In genomic region chr19:834216-834615, GRCh38 we compare ENCODE assay signal across 1 cellular context.
A peak's percentile ranks its signal among the peaks of the same experiment; 100 is the strongest.
TF ChIP-seq lines count a peak whose summit lies in the region.

No MANE protein-coding gene starts in this region.

TF ChIP-seq in HepG2, 621 proteins besides CTCF, POLR2A, EP300 and RAD21:
- TF ChIP-seq KDM5B (CRISPR knock-in tag; IDR thresholded peaks at IDR 0.05; ENCODE audit: borderline replicate concordance): 0 out of 2 replicates have a peak, but pooled peaks have one; percentile 24
- TF ChIP-seq GABPB1 (CRISPR knock-in tag; IDR thresholded peaks at IDR 0.05): peak; percentile 25; the same call in 1 of the 2 replicates
- TF ChIP-seq CEBPB (IDR thresholded peaks at IDR 0.05; ENCODE audit: borderline replicate concordance, low read depth, low read length): peak; percentile 39; the same call in 1 of the 2 replicates
- TF ChIP-seq MED1 (CRISPR knock-in tag; IDR thresholded peaks at IDR 0.05): no peak
